In the genomic region with DNA sequence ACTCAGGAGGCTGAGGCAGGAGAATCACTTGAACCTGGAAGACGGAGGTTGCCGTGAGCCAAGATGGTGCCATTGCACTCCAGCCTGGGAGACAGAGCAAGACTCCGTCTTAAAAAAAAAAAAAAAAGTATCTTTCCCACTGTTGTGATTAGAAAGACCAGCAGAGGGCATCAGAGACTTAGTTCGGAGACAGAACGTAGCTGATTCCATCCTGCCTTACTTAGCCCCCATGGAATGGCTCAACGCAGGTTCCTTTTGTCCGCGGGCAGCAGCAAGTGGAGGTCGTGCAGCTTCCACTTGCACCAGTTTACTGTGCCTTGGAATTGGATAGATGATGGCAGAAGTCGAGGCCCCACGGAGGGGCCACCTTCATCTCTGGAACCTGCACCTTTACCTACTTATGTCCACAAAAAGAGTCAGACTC, we compare ENCODE assay signal across 2 cellular contexts.
TF ChIP-seq lines count a peak whose summit lies in the region.

No MANE protein-coding gene starts in this region.

TF ChIP-seq in PFSK-1, 5 proteins besides CTCF, POLR2A, EP300 and RAD21:
- TF ChIP-seq TAF1 (IDR thresholded peaks at IDR 0.05; ENCODE audit: borderline replicate concordance, insufficient read depth, low read length) (no peak), FOXP2 (optimal IDR thresholded peaks at IDR 0.05; ENCODE audit: borderline replicate concordance, extremely low read depth, extremely low read length, insufficient read depth) (no peak), POLR2AphosphoS5 (IDR thresholded peaks at IDR 0.05; ENCODE audit: low read depth, low read length) (peak; percentile 38; the same call in 1 of the 2 replicates)

TF ChIP-seq in GM12878, 131 proteins besides CTCF, POLR2A, EP300 and RAD21:
- TF ChIP-seq YY1 (IDR thresholded peaks at IDR 0.05; ENCODE audit: low read depth, low read length) = 0 out of 2 replicates have a peak, but pooled peaks have one; percentile 17
- TF ChIP-seq, protein P1, sequence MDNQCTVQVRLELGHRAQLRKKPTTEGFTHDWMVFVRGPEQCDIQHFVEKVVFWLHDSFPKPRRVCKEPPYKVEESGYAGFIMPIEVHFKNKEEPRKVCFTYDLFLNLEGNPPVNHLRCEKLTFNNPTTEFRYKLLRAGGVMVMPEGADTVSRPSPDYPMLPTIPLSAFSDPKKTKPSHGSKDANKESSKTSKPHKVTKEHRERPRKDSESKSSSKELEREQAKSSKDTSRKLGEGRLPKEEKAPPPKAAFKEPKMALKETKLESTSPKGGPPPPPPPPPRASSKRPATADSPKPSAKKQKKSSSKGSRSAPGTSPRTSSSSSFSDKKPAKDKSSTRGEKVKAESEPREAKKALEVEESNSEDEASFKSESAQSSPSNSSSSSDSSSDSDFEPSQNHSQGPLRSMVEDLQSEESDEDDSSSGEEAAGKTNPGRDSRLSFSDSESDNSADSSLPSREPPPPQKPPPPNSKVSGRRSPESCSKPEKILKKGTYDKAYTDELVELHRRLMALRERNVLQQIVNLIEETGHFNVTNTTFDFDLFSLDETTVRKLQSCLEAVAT (IDR thresholded peaks at IDR 0.05) = 0 out of 2 replicates have a peak, but pooled peaks have one; percentile 23
- TF ChIP-seq PML (IDR thresholded peaks at IDR 0.05; ENCODE audit: low read length) = no peak
- no peak for TF ChIP-seq SMAD5 (IDR thresholded peaks at IDR 0.05; ENCODE audit: low read depth)
- no peak for TF ChIP-seq POLR2AphosphoS2 (IDR thresholded peaks at IDR 0.05; ENCODE audit: low read depth, low read length)
- peak; percentile 67; the same call in 1 of the 2 replicates for TF ChIP-seq NBN (IDR thresholded peaks at IDR 0.05)
- peak; percentile 96 for TF ChIP-seq ZNF384 (IDR thresholded peaks at IDR 0.05; ENCODE audit: borderline replicate concordance, low read depth, low read length)
- TF ChIP-seq RELA (IDR thresholded peaks at IDR 0.05; ENCODE audit: borderline replicate concordance, partially characterized antibody) = peak; percentile 11
- TF ChIP-seq EED (IDR thresholded peaks at IDR 0.05; ENCODE audit: low read depth) = no peak
- 0 out of 2 replicates have a peak, but pooled peaks have one; percentile 64 for TF ChIP-seq ZNF207 (IDR thresholded peaks at IDR 0.05; ENCODE audit: borderline replicate concordance)
- TF ChIP-seq, protein P2, sequence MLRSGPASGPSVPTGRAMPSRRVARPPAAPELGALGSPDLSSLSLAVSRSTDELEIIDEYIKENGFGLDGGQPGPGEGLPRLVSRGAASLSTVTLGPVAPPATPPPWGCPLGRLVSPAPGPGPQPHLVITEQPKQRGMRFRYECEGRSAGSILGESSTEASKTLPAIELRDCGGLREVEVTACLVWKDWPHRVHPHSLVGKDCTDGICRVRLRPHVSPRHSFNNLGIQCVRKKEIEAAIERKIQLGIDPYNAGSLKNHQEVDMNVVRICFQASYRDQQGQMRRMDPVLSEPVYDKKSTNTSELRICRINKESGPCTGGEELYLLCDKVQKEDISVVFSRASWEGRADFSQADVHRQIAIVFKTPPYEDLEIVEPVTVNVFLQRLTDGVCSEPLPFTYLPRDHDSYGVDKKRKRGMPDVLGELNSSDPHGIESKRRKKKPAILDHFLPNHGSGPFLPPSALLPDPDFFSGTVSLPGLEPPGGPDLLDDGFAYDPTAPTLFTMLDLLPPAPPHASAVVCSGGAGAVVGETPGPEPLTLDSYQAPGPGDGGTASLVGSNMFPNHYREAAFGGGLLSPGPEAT (IDR thresholded peaks at IDR 0.05; ENCODE audit: low read depth) = peak; percentile 45; the same call in 1 of the 2 replicates
- TF ChIP-seq SMC3 (IDR thresholded peaks at IDR 0.05; ENCODE audit: borderline replicate concordance, low read length) = peak; percentile 67
